9 cellular contexts compared by ENCODE assay signal in the genomic region with DNA sequence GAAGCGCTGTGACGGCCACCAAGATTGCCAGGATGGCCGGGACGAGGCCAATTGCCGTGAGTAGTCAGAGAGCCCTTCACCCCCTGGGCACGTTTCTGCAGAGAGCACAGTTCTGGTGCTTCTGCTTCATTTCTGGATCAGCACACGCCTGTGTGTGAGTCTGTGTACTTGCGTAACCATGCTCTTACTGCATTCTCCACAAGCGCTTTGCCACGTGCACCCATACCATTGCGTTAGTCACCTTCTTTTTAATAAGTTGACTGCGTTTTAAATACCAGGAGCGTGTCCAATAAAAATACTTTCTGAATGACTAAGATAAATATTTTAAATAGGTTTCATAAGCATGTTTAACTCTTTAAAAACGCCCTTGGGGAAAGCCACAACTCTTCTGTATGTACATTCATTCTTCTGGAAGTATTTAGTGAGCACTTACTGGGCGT.
A peak's percentile ranks its signal among the peaks of the same experiment; 100 is the strongest.
DNase-seq lines count a peak whose midpoint lies in the region; ATAC-seq, FAIRE-seq and TF ChIP-seq lines count a peak whose summit lies in the region.
"Had no signal": no experiment of that assay in that cellular context is flagged by ENCODE, and none has a peak within 500 bp of the region (broad histone marks: within the 10 kb centered on the region; RNA-seq: fewer than 3 reads in every experiment).

No MANE protein-coding gene starts in this region.

- H3K27me3 ChIP-seq in smooth muscle cell (ENCODE audit: low read depth): no peaks in the 10 kb centered on the region
- H3K27me3 ChIP-seq in HAP-1 (ENCODE audit: low read depth): no peaks in the 10 kb centered on the region

- H3K36me3 Mint-ChIP-seq in activated T-cell treated with anti-CD3 and anti-CD28 coated beads, Interleukin-2, amount 50 U/mL, for 72 hours (ENCODE audit: insufficient read depth in 2 of 2): peaks cover 6 to 25% of the 10 kb centered on the region in 2 donors

- H3K9me3 Mint-ChIP-seq in activated T-cell treated with anti-CD3 and anti-CD28 coated beads, Interleukin-2, amount 50 U/mL, for 72 hours: no peaks in the 10 kb centered on the region
- H3K9me3 Mint-ChIP-seq: natural killer cell treated with Interleukin-12 subunit alpha and Interleukin-12 subunit beta and Interleukin-15 and Interleukin-18, amount 100 ng/mL, for 72 hours had no signal

- H3K4me1 Mint-ChIP-seq in activated T-cell treated with anti-CD3 and anti-CD28 coated beads, Interleukin-2, amount 50 U/mL, for 72 hours (ENCODE audit: low read depth): peaks cover 8% of the 10 kb centered on the region

- no peaks in the 10 kb centered on the region for H3K27me3 Mint-ChIP-seq in activated T-cell treated with anti-CD3 and anti-CD28 coated beads, Interleukin-2, amount 50 U/mL, for 72 hours (ENCODE audit: low read depth)
- H3K27me3 Mint-ChIP-seq: natural killer cell treated with Interleukin-12 subunit alpha and Interleukin-12 subunit beta and Interleukin-15 and Interleukin-18, amount 100 ng/mL, for 72 hours had no signal

- FAIRE-seq in GM12892 (lab: Jason Lieb, UNC): no peak

- H4K20me1 ChIP-seq in smooth muscle cell (ENCODE audit: low read depth): no peaks in the 10 kb centered on the region

- no peak overlapping the region for H3K27ac Mint-ChIP-seq in activated T-cell treated with anti-CD3 and anti-CD28 coated beads, Interleukin-2, amount 50 U/mL, for 72 hours
- H3K27ac Mint-ChIP-seq: natural killer cell treated with Interleukin-12 subunit alpha and Interleukin-12 subunit beta and Interleukin-15 and Interleukin-18, amount 100 ng/mL, for 72 hours had no signal

- peak overlapping the region; percentile 22 for H3K4me2 ChIP-seq in smooth muscle cell

- H3F3A ChIP-seq in smooth muscle cell (ENCODE audit: low read depth): peaks cover 4% of the 10 kb centered on the region

- no peak overlapping the region for H2AFZ ChIP-seq in smooth muscle cell (ENCODE audit: low read depth)

- no peak overlapping the region for H3K4me3 ChIP-seq in HFF-Myc (replicated peaks; ENCODE audit: low read depth, low read length)
- H3K4me3 ChIP-seq in smooth muscle cell: no peak overlapping the region
- no peak overlapping the region for H3K4me3 ChIP-seq in HAP-1

- in situ Hi-C loops in HAP-1 (cut with MboI; ENCODE audit: low sequenced_read_pairs): no loop called here

- no peaks in the 10 kb centered on the region for H3K36me3 ChIP-seq in smooth muscle cell (ENCODE audit: low read depth)
- H3K36me3 ChIP-seq in HAP-1 (replicated peaks): no peaks in the 10 kb centered on the region; the same call in 1 of the 2 replicates

- peak overlapping the region; percentile 62 for H3K27ac ChIP-seq in smooth muscle cell (ENCODE audit: low read depth)

- H3K4me1 ChIP-seq in smooth muscle cell (ENCODE audit: low read depth) (no peaks in the 10 kb centered on the region), HAP-1 (no peaks in the 10 kb centered on the region)

- H3K4me3 Mint-ChIP-seq in activated T-cell treated with anti-CD3 and anti-CD28 coated beads, Interleukin-2, amount 50 U/mL, for 72 hours: no peak overlapping the region
- H3K4me3 Mint-ChIP-seq: natural killer cell treated with Interleukin-12 subunit alpha and Interleukin-12 subunit beta and Interleukin-15 and Interleukin-18, amount 100 ng/mL, for 72 hours had no signal

- TF ChIP-seq POLR2A in GM12892 (IDR thresholded peaks at IDR 0.05; ENCODE audit: low read depth, low read length): no peak

- H3K9ac ChIP-seq in smooth muscle cell (ENCODE audit: low read depth): peak overlapping the region; percentile 61

- H3K79me2 ChIP-seq in smooth muscle cell (ENCODE audit: low read depth): no peaks in the 10 kb centered on the region

- ATAC-seq in activated T-cell treated with anti-CD3 and anti-CD28 coated beads, Interleukin-2, amount 50 U/mL, for 72 hours (replicated peaks in 1 of 2): no peak
- ATAC-seq: natural killer cell treated with Interleukin-12 subunit alpha and Interleukin-12 subunit beta and Interleukin-15 and Interleukin-18, amount 100 ng/mL, for 72 hours had no signal

- WGBS in smooth muscle cell (ENCODE audit: low lambda C conversion rate): 28% methylated on average over 15 of the region's 15 CpGs

- DNase-seq in HFF-Myc (ENCODE audit: extremely low read depth, low read depth): peak; percentile 98
- peak; percentile 9 to 54 for DNase-seq in SW 1271 (lab: John Stamatoyannopoulos, UW)
- peak; percentile 81 for DNase-seq in foreskin melanocyte
- peak; percentile 11 for DNase-seq in smooth muscle cell (lab: John Stamatoyannopoulos, UW; ENCODE audit: unreplicated experiment)
- DNase-seq in HAP-1 (ENCODE audit: low spot score in 2 of 2): no peak
- no peak for DNase-seq in OCI-M1 (lab: John Stamatoyannopoulos, UW)
- DNase-seq in GM12892 (ENCODE audit: insufficient read length): no peak
- DNase-seq in activated T-cell treated with anti-CD3 and anti-CD28 coated beads, Interleukin-2, amount 50 U/mL, for 72 hours: no peak

- TF ChIP-seq CTCF in HFF-Myc (IDR thresholded peaks at IDR 0.05; ENCODE audit: low read depth, low read length, missing control alignments) (no peak), smooth muscle cell (IDR thresholded peaks at IDR 0.05; ENCODE audit: borderline replicate concordance, insufficient read depth, poor library complexity, severe bottlenecking) (no peak)

- no peaks in the 10 kb centered on the region for H3K9me3 ChIP-seq in smooth muscle cell (replicated peaks; ENCODE audit: low read depth)
- H3K9me3 ChIP-seq in HAP-1: no peaks in the 10 kb centered on the region

Comparison
In these comparisons a context has a peak if more than half of its experiments do, and no peak if none do; other contexts are left out.
1. DNase-seq: peak in HFF-Myc (single experiment), SW 1271 (2 of 2), foreskin melanocyte (single experiment) and smooth muscle cell (single experiment); none in HAP-1 (0 of 2), OCI-M1 (single experiment), GM12892 (single experiment) and activated T-cell treated with anti-CD3 and anti-CD28 coated beads, Interleukin-2, amount 50 U/mL, for 72 hours (0 of 2).